In genomic region chr12:120614873-120615272, GRCh38 we compare ENCODE assay signal across 21 cellular contexts. TPM values are rescaled to one million over a fixed set of nuclear protein-coding genes. Genes with fewer than 3 reads are reported as not detected.
"Had no signal": no experiment of that assay in that cellular context is flagged by ENCODE, and none has a peak within 500 bp of the region (broad histone marks: within the 10 kb centered on the region; RNA-seq: fewer than 3 reads in every experiment).

No MANE protein-coding gene starts in this region.

- H3K4me3 Mint-ChIP-seq: endodermal cell, immature natural killer cell, memory B cell, mesothelial cell of epicardium, natural killer cell, neural crest cell, type B pancreatic cell had no signal

- H3K36me3 Mint-ChIP-seq: immature natural killer cell, memory B cell, mesothelial cell of epicardium, natural killer cell, type B pancreatic cell had no signal

- ATAC-seq: foreskin keratinocyte, left cardiac atrium, lower lobe of right lung, natural killer cell, right cardiac atrium had no signal

- H3K27ac Mint-ChIP-seq: endodermal cell, immature natural killer cell, memory B cell, mesothelial cell of epicardium, natural killer cell, type B pancreatic cell had no signal

- DNase-seq: effector CD4-positive, alpha-beta T cell; endodermal cell; erythroblast; foreskin keratinocyte; immature natural killer cell; left cardiac atrium; left ventricle myocardium inferior; lower lobe of right lung; natural killer cell; ovary; right cardiac atrium; small intestine; stimulated activated CD4-positive, alpha-beta T cell treated with anti-CD3 and anti-CD28 coated beads, Interleukin-4, amount 100 ng/mL, for 4 hours; stimulated activated naive CD4-positive, alpha-beta T cell; thyroid gland had no signal

- H3K4me1 Mint-ChIP-seq: immature natural killer cell, memory B cell, mesothelial cell of epicardium, natural killer cell had no signal

- H3K9me3 Mint-ChIP-seq: memory B cell, mesothelial cell of epicardium, natural killer cell, neural crest cell, type B pancreatic cell had no signal

RNA-seq across cellular contexts. Expression of gene CABP1, which starts 25.6 kb away (rescaled TPM):
- total RNA-seq: dermis microvascular lymphatic vessel endothelial cell, foreskin keratinocyte, myocyte, natural killer cell had no signal
